12 cellular contexts compared by ENCODE assay signal in the genomic region with DNA sequence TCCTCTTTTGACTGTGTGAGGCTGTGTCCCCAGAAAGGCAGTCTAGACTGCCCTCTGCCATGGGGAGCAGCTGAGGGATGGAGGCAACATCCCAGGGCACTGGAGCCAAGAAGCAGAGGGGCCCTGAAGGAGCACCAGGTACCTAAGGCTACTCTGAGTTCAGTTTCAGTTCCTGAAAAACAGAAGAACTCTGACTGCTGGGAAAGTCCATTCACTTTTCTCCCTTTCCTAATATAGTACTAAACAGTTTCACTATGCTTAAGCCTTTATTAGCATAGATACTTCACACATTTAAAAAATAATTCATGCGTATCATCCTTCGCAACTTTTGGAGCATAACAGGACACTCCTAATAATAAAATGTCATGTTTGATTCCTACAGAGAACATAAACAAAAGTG.
DNase-seq lines count a peak whose midpoint lies in the region; ATAC-seq lines count a peak whose summit lies in the region.
"Had no signal": no experiment of that assay in that cellular context is flagged by ENCODE, and none has a peak within 500 bp of the region (broad histone marks: within the 10 kb centered on the region; RNA-seq: fewer than 3 reads in every experiment).

No MANE protein-coding gene starts in this region.

- ATAC-seq in GM19025 (IDR thresholded peaks at IDR 0.05; ENCODE audit: low read depth, unreplicated experiment) (peak; percentile 76), HG02588 (IDR thresholded peaks at IDR 0.05; ENCODE audit: unreplicated experiment) (peak; percentile 93), HG03442 (IDR thresholded peaks at IDR 0.05; ENCODE audit: unreplicated experiment) (peak; percentile 89)
- ATAC-seq in naive thymus-derived CD4-positive, alpha-beta T cell: peak; percentile 26
- no peak for ATAC-seq in activated CD8-positive, alpha-beta memory T cell treated with anti-CD3 and anti-CD28 coated beads, Interleukin-2, amount 10 ng/mL, durations not matched to agents 7 days and 5 days

- no peak overlapping the region for H3K4me3 ChIP-seq in naive thymus-derived CD4-positive, alpha-beta T cell (ENCODE audit: low read length)
- H3K4me3 ChIP-seq: thyroid gland had no signal

- no peak overlapping the region for H3K4me3 Mint-ChIP-seq in naive thymus-derived CD4-positive, alpha-beta T cell
- no peak overlapping the region for H3K4me3 Mint-ChIP-seq in activated CD8-positive, alpha-beta memory T cell treated with anti-CD3 and anti-CD28 coated beads, Interleukin-2, amount 10 ng/mL, durations not matched to agents 7 days and 5 days

- no peak overlapping the region for H3K27ac ChIP-seq in naive thymus-derived CD4-positive, alpha-beta T cell (ENCODE audit: low read depth, low read length)
- H3K27ac ChIP-seq: neutrophil, thyroid gland had no signal

- POLR2A ChIA-PET in naive thymus-derived CD4-positive, alpha-beta T cell (lab: Charles Lee): no interaction called here

- H3K27ac Mint-ChIP-seq in naive thymus-derived CD4-positive, alpha-beta T cell: no peak overlapping the region
- no peak overlapping the region for H3K27ac Mint-ChIP-seq in activated CD8-positive, alpha-beta memory T cell treated with anti-CD3 and anti-CD28 coated beads, Interleukin-2, amount 10 ng/mL, durations not matched to agents 7 days and 5 days

- CTCF ChIA-PET in naive thymus-derived CD4-positive, alpha-beta T cell (lab: Charles Lee): no interaction called here
- CTCF ChIA-PET in activated CD8-positive, alpha-beta memory T cell treated with anti-CD3 and anti-CD28 coated beads, Interleukin-2, amount 10 ng/mL, durations not matched to agents 7 days and 5 days (lab: Charles Lee): no interaction called here

- no peaks in the 10 kb centered on the region for H3K27me3 ChIP-seq in naive thymus-derived CD4-positive, alpha-beta T cell (ENCODE audit: control insufficient read depth in 2 of 2, insufficient read depth in 2 of 2, low read length in 2 of 2)
- H3K27me3 ChIP-seq: neutrophil, thyroid gland had no signal

- no peaks in the 10 kb centered on the region for H3K36me3 ChIP-seq in naive thymus-derived CD4-positive, alpha-beta T cell (ENCODE audit: control insufficient read depth in 2 of 3, insufficient read depth in 3 of 3, low read length in 3 of 3)
- H3K36me3 ChIP-seq: neutrophil, thyroid gland had no signal

- H3K4me1 Mint-ChIP-seq in naive thymus-derived CD4-positive, alpha-beta T cell: peaks cover 0 to 3% (median 0%) of the 10 kb centered on the region in 7 donors
- no peaks in the 10 kb centered on the region for H3K4me1 Mint-ChIP-seq in activated CD8-positive, alpha-beta memory T cell treated with anti-CD3 and anti-CD28 coated beads, Interleukin-2, amount 10 ng/mL, durations not matched to agents 7 days and 5 days

- H3K27me3 Mint-ChIP-seq in naive thymus-derived CD4-positive, alpha-beta T cell: no peaks in the 10 kb centered on the region
- no peaks in the 10 kb centered on the region for H3K27me3 Mint-ChIP-seq in activated CD8-positive, alpha-beta memory T cell treated with anti-CD3 and anti-CD28 coated beads, Interleukin-2, amount 10 ng/mL, durations not matched to agents 7 days and 5 days

- no peaks in the 10 kb centered on the region for H3K4me1 ChIP-seq in naive thymus-derived CD4-positive, alpha-beta T cell (ENCODE audit: control insufficient read depth in 2 of 2, insufficient read depth in 2 of 2, low read length in 2 of 2)
- H3K4me1 ChIP-seq: thyroid gland had no signal

- intact Hi-C loops in naive thymus-derived CD4-positive, alpha-beta T cell (cut with micrococcal nuclease): no loop called here

- no peak for DNase-seq in naive thymus-derived CD4-positive, alpha-beta T cell
- no peak for DNase-seq in activated naive CD4-positive, alpha-beta T cell treated with anti-CD3 and anti-CD28 coated beads, Interleukin-2, amount 50 U/mL, for 16 hours
- DNase-seq in NCI-H2171 (lab: John Stamatoyannopoulos, UW) (no peak), NCI-H2081 treated with DMSO at 0.1 percent for 48 hours (lab: John Stamatoyannopoulos, UW) (no peak)
- DNase-seq in activated CD8-positive, alpha-beta memory T cell treated with anti-CD3 and anti-CD28 coated beads, Interleukin-2, amount 10 ng/mL, durations not matched to agents 7 days and 5 days: no peak
- DNase-seq: effector memory CD4-positive, alpha-beta T cell; NCI-H774; thyroid gland had no signal

- H3K9me3 ChIP-seq in naive thymus-derived CD4-positive, alpha-beta T cell (ENCODE audit: control insufficient read depth in 2 of 3, low read length in 3 of 3): no peaks in the 10 kb centered on the region
- H3K9me3 ChIP-seq: neutrophil, thyroid gland had no signal

- no peaks in the 10 kb centered on the region for H3K9me3 Mint-ChIP-seq in naive thymus-derived CD4-positive, alpha-beta T cell
- H3K9me3 Mint-ChIP-seq in activated CD8-positive, alpha-beta memory T cell treated with anti-CD3 and anti-CD28 coated beads, Interleukin-2, amount 10 ng/mL, durations not matched to agents 7 days and 5 days (ENCODE audit: low read depth): no peaks in the 10 kb centered on the region

- peaks cover 0 to 24% (median 4%) of the 10 kb centered on the region in 5 donors for H3K36me3 Mint-ChIP-seq in naive thymus-derived CD4-positive, alpha-beta T cell
- no peaks in the 10 kb centered on the region for H3K36me3 Mint-ChIP-seq in activated CD8-positive, alpha-beta memory T cell treated with anti-CD3 and anti-CD28 coated beads, Interleukin-2, amount 10 ng/mL, durations not matched to agents 7 days and 5 days
